Comparison of ENCODE assay signal across 15 cellular contexts in genomic region chr19:6363429-6363828, GRCh38. TPM values are rescaled to one million over a fixed set of nuclear protein-coding genes. Genes with fewer than 3 reads are reported as not detected.
DNase-seq lines count a peak whose midpoint lies in the region; ATAC-seq and TF ChIP-seq lines count a peak whose summit lies in the region.
"Had no signal": no experiment of that assay in that cellular context is flagged by ENCODE, and none has a peak within 500 bp of the region (broad histone marks: within the 10 kb centered on the region; RNA-seq: fewer than 3 reads in every experiment).

No MANE protein-coding gene starts in this region.

- H3K27ac ChIP-seq in BLaER1 treated with 17β-estradiol and CSF1 and Interleukin-3, amounts not matched to agents 10 nM and 100 nM, result no peak overlapping the region
- no peak overlapping the region for H3K27ac ChIP-seq in GM23338 (ENCODE audit: low read depth)

- TF ChIP-seq CTCF in GM23338 (conservative IDR thresholded peaks at IDR 0.05; ENCODE audit: low read depth in 2 of 2) (no peak), mesothelial cell of epicardium (IDR thresholded peaks at IDR 0.05; ENCODE audit: unreplicated experiment) (no peak), GM10248 (IDR thresholded peaks at IDR 0.05; ENCODE audit: control extremely low read depth, extremely low read depth, low read depth, missing control alignments) (no peak)

- peak overlapping the region in 5 of 11 experiments; percentile 35 to 93 (median 91); a peak in 6 of 22 replicates for H3K9ac ChIP-seq in BLaER1 treated with 17β-estradiol and CSF1 and Interleukin-3, amounts not matched to agents 10 nM and 100 nM

- H3K4me1 ChIP-seq in BLaER1 treated with 17β-estradiol and CSF1 and Interleukin-3, amounts not matched to agents 10 nM and 100 nM, result peaks cover 13 to 21% (median 15%) of the 10 kb centered on the region in 10 experiments
- no peaks in the 10 kb centered on the region; the same call in 1 of the 2 replicates for H3K4me1 ChIP-seq in GM23338 (ENCODE audit: insufficient read depth)

- H3K36me3 ChIP-seq in BLaER1 treated with 17β-estradiol and CSF1 and Interleukin-3, amounts not matched to agents 10 nM and 100 nM, result peaks cover 43 to 58% (median 52%) of the 10 kb centered on the region in 11 experiments
- H3K36me3 ChIP-seq in GM23338 (ENCODE audit: insufficient read depth), result peaks cover 18% of the 10 kb centered on the region

- ATAC-seq in GM23338, result no peak
- ATAC-seq in activated naive CD4-positive, alpha-beta T cell treated with anti-CD3 and anti-CD28 coated beads, Interleukin-2, amount 50 U/mL, for 72 hours, result no peak

- H3K4me1 Mint-ChIP-seq in GM23338 (peaks cover 4% of the 10 kb centered on the region; the same call in 1 of the 3 replicates), mesothelial cell of epicardium (peaks cover 14% of the 10 kb centered on the region)

- CTCF ChIA-PET in GM10248 (lab: Yijun Ruan, JAX), result interaction anchor here (0.9 to 1.2 kb wide), 3 partner anchors 10 to 315 kb away, joined by 3 read pairs; no protein-coding TSS in a partner anchor

- H3K36me3 Mint-ChIP-seq in GM23338 (ENCODE audit: low read depth) (peaks cover 40% of the 10 kb centered on the region), mesothelial cell of epicardium (peaks cover 20% of the 10 kb centered on the region)
- H3K36me3 Mint-ChIP-seq in activated naive CD4-positive, alpha-beta T cell treated with anti-CD3 and anti-CD28 coated beads, Interleukin-2, amount 50 U/mL, for 72 hours, result peaks cover 12 to 17% of the 10 kb centered on the region in 2 donors

- H3K27me3 Mint-ChIP-seq in GM23338 (ENCODE audit: insufficient read depth, low read depth, poor library complexity), result peaks cover 4% of the 10 kb centered on the region
- no peaks in the 10 kb centered on the region for H3K27me3 Mint-ChIP-seq in mesothelial cell of epicardium (ENCODE audit: low read depth)

- H3K27ac Mint-ChIP-seq in GM23338 (no peak overlapping the region), mesothelial cell of epicardium (peak overlapping the region; percentile 62)
- H3K27ac Mint-ChIP-seq in activated naive CD4-positive, alpha-beta T cell treated with anti-CD3 and anti-CD28 coated beads, Interleukin-2, amount 50 U/mL, for 72 hours, result peak overlapping the region; percentile 65 to 91

- peaks cover 0 to 9% (median 0%) of the 10 kb centered on the region in 11 experiments; a peak in 2 of 22 replicates for H4K20me1 ChIP-seq in BLaER1 treated with 17β-estradiol and CSF1 and Interleukin-3, amounts not matched to agents 10 nM and 100 nM
- no peaks in the 10 kb centered on the region; the same call in 1 of the 2 replicates for H4K20me1 ChIP-seq in GM23338 (replicated peaks; ENCODE audit: insufficient read depth)

- no peaks in the 10 kb centered on the region for H3F3A ChIP-seq in GM23338 (replicated peaks; ENCODE audit: low read depth)

- peak overlapping the region; percentile 88 to 99 (median 97); a peak in 17 of 22 replicates for H3K4me2 ChIP-seq in BLaER1 treated with 17β-estradiol and CSF1 and Interleukin-3, amounts not matched to agents 10 nM and 100 nM
- no peak overlapping the region for H3K4me2 ChIP-seq in GM23338

- POLR2A ChIA-PET in GM10248 (lab: Yijun Ruan, JAX), result interaction anchor here (2.9 kb wide), 1 partner anchor 9 kb away, joined by 13 read pairs; the partner anchor contains the start of gene ALKBH7

- DNase-seq in GM23338 (ENCODE audit: low spot score) (no peak), mesothelial cell of epicardium (ENCODE audit: low spot score in 2 of 2, unreplicated experiment in 2 of 2) (no peak), LoVo (ENCODE audit: low spot score) (no peak), NCI-H146 (lab: John Stamatoyannopoulos, UW) (no peak), GM10248 (ENCODE audit: extremely low spot score) (no peak)
- no peak for DNase-seq in activated naive CD4-positive, alpha-beta T cell treated with anti-CD3 and anti-CD28 coated beads, Interleukin-2, amount 50 U/mL, for 72 hours (ENCODE audit: low spot score in 2 of 2)
- DNase-seq: glutamatergic neuron, Karpas-422, NCI-H1694 treated with DMSO at 0.1 percent for 48 hours, NCI-H510A treated with DMSO at 0.1 percent for 48 hours, Peyer's patch had no signal

- H3K9me3 Mint-ChIP-seq in GM23338, result no peaks in the 10 kb centered on the region
- no peaks in the 10 kb centered on the region for H3K9me3 Mint-ChIP-seq in activated naive CD4-positive, alpha-beta T cell treated with anti-CD3 and anti-CD28 coated beads, Interleukin-2, amount 50 U/mL, for 72 hours
- no peaks in the 10 kb centered on the region for H3K9me3 Mint-ChIP-seq in mesothelial cell of epicardium

- peaks cover 8% of the 10 kb centered on the region; the same call in 1 of the 2 replicates for H3K79me2 ChIP-seq in GM23338 (replicated peaks; ENCODE audit: insufficient read depth)

- H3K9me2 ChIP-seq in GM23338 (ENCODE audit: insufficient read depth), result no peaks in the 10 kb centered on the region

- H2AFZ ChIP-seq in GM23338, result no peak overlapping the region

- H3K27me3 ChIP-seq in BLaER1 treated with 17β-estradiol and CSF1 and Interleukin-3, amounts not matched to agents 10 nM and 100 nM, result no peaks in the 10 kb centered on the region
- H3K27me3 ChIP-seq in GM23338 (ENCODE audit: insufficient read depth), result no peaks in the 10 kb centered on the region
- H3K27me3 ChIP-seq: Peyer's patch had no signal

- 0 out of 20 replicates have a peak overlapping the region, but pooled peaks of 1 of the 10 experiments have one; percentile 85 for H3K4me3 ChIP-seq in BLaER1 treated with 17β-estradiol and CSF1 and Interleukin-3, amounts not matched to agents 10 nM and 100 nM
- H3K4me3 ChIP-seq in GM23338, result no peak overlapping the region

- H3K9me3 ChIP-seq in BLaER1 treated with 17β-estradiol and CSF1 and Interleukin-3, amounts not matched to agents 10 nM and 100 nM (replicated peaks in 1 of 11), result no peaks in the 10 kb centered on the region
- H3K9me3 ChIP-seq: Peyer's patch had no signal

- peak overlapping the region; percentile 88 for H3K4me3 Mint-ChIP-seq in GM23338
- H3K4me3 Mint-ChIP-seq in mesothelial cell of epicardium, result peak overlapping the region; percentile 83

TF ChIP-seq in GM23338, 12 proteins besides CTCF, POLR2A, EP300 and RAD21:
- no peak for TF ChIP-seq ETS1 (IDR thresholded peaks at IDR 0.05)
- TF ChIP-seq CREB1 (CRISPR knock-in tag; IDR thresholded peaks at IDR 0.05; ENCODE audit: low read depth), result no peak
- no peak for TF ChIP-seq ZNF114 (CRISPR knock-in tag; IDR thresholded peaks at IDR 0.05)
- TF ChIP-seq EZH2phosphoT487 (IDR thresholded peaks at IDR 0.05; ENCODE audit: unreplicated experiment), result no peak

RNA-seq across cellular contexts. Expression of gene CLPP, which starts 2.1 kb away (rescaled TPM):
- 96.7 and 110 TPM in 2 replicates for total RNA-seq in GM23338 (2014; rRNA removed; shearing (Covaris generic))
- 65.7 and 76.4 TPM in 2 replicates for polyA plus RNA-seq in GM23338 (2016; fragmentation: Nextera tagmentation; extraction: Ambion mirVana)
- 100 to 1,000 TPM; 184 to 190 TPM for total RNA-seq in activated naive CD4-positive, alpha-beta T cell treated with anti-CD3 and anti-CD28 coated beads, Interleukin-2, amount 50 U/mL, for 72 hours
- 55.1 to 64.8 TPM (median 58.2 TPM) in 3 replicates for total RNA-seq in mesothelial cell of epicardium

RNA-seq across cellular contexts. Expression of gene ALKBH7, which starts 9.2 kb away (rescaled TPM):
- total RNA-seq in GM23338 (2014; rRNA removed; shearing (Covaris generic)), result 52.0 and 75.4 TPM in 2 replicates
- polyA plus RNA-seq in GM23338 (2016; fragmentation: Nextera tagmentation; extraction: Ambion mirVana), result 66.3 and 76.1 TPM in 2 replicates
- 10 to 100 TPM; 33.9 to 89.4 TPM for total RNA-seq in activated naive CD4-positive, alpha-beta T cell treated with anti-CD3 and anti-CD28 coated beads, Interleukin-2, amount 50 U/mL, for 72 hours
- 83.7 to 92.9 TPM (median 87.7 TPM) in 3 replicates for total RNA-seq in mesothelial cell of epicardium

RNA-seq across cellular contexts. Expression of gene PSPN, which starts 12.3 kb away (rescaled TPM):
- 0.93 and 1.2 TPM in 2 replicates for total RNA-seq in GM23338 (2014; rRNA removed; shearing (Covaris generic))
- 0.82 and 1.5 TPM in 2 replicates for polyA plus RNA-seq in GM23338 (2016; fragmentation: Nextera tagmentation; extraction: Ambion mirVana)
- 1 to 10 TPM; 2.0 to 3.4 TPM for total RNA-seq in activated naive CD4-positive, alpha-beta T cell treated with anti-CD3 and anti-CD28 coated beads, Interleukin-2, amount 50 U/mL, for 72 hours
- total RNA-seq in mesothelial cell of epicardium, result 3.5 to 3.8 TPM (median 3.6 TPM) in 3 replicates

RNA-seq across cellular contexts. Expression of gene GTF2F1, which starts 29.5 kb away (rescaled TPM):
- 44.4 and 65.5 TPM in 2 replicates for total RNA-seq in GM23338 (2014; rRNA removed; shearing (Covaris generic))
- 62.1 and 76.1 TPM in 2 replicates for polyA plus RNA-seq in GM23338 (2016; fragmentation: Nextera tagmentation; extraction: Ambion mirVana)
- 10 to 100 TPM; 44.6 to 78.4 TPM for total RNA-seq in activated naive CD4-positive, alpha-beta T cell treated with anti-CD3 and anti-CD28 coated beads, Interleukin-2, amount 50 U/mL, for 72 hours
- total RNA-seq in mesothelial cell of epicardium, result 67.4 to 73.8 TPM (median 68.3 TPM) in 3 replicates

RNA-seq across cellular contexts. Expression of gene ACER1, which starts 30.0 kb away (rescaled TPM):
- not detected in 2 replicates for total RNA-seq in GM23338 (2014; rRNA removed; shearing (Covaris generic))
- polyA plus RNA-seq in GM23338 (2016; fragmentation: Nextera tagmentation; extraction: Ambion mirVana), result not detected in 2 replicates
- under 1 TPM in 1 of 2 donors, not detected in 1; 0.52 TPM for total RNA-seq in activated naive CD4-positive, alpha-beta T cell treated with anti-CD3 and anti-CD28 coated beads, Interleukin-2, amount 50 U/mL, for 72 hours
- total RNA-seq in mesothelial cell of epicardium, result 0.16 TPM in 1 of 3 replicates, not detected in the others
- total RNA-seq: epithelial cell of proximal tubule, pulmonary artery endothelial cell, temporal lobe had no signal
